8 cellular contexts compared by ENCODE assay signal in genomic region chr20:38094373-38094775, GRCh38.
DNase-seq lines count a peak whose midpoint lies in the region; ATAC-seq, FAIRE-seq and TF ChIP-seq lines count a peak whose summit lies in the region.

No MANE protein-coding gene starts in this region.

- H3K79me2 ChIP-seq in fibroblast of lung (ENCODE audit: control insufficient read depth, insufficient read depth, low read length), result no peaks in the 10 kb centered on the region

- H3K27ac ChIP-seq in fibroblast of lung (ENCODE audit: insufficient read depth, low read length) (peak overlapping the region; percentile 76), skin epidermis (peak overlapping the region in 11 of 21 experiments; percentile 5 to 78 (median 21))

- intact Hi-C loops in CD14-positive monocyte (cut with micrococcal nuclease), result no loop called here

- peak; percentile 82 for DNase-seq in CD14-positive monocyte (ENCODE audit: low spot score)
- peak; percentile 36 for DNase-seq in GM19239 (ENCODE audit: insufficient read length, low spot score)
- peak; percentile 55 to 92 for DNase-seq in SW 1271 (lab: John Stamatoyannopoulos, UW)
- peak; percentile 69 for DNase-seq in fibroblast of lung (ENCODE audit: low read depth in 2 of 2)
- DNase-seq in NCI-H2227 treated with DMSO at 0.1 percent for 48 hours (lab: John Stamatoyannopoulos, UW), result no peak
- DNase-seq in DMS79 treated with DMSO at 0.1 percent for 48 hours (lab: John Stamatoyannopoulos, UW), result no peak

- peaks cover 66% of the 10 kb centered on the region for H3K4me1 Mint-ChIP-seq in CD14-positive monocyte

- H3K4me3 Mint-ChIP-seq in CD14-positive monocyte, result peak overlapping the region in 1 of 2 donors; percentile 85

- H4K20me1 ChIP-seq in fibroblast of lung (ENCODE audit: control insufficient read depth, extremely low read depth, insufficient read depth, low read length), result no peaks in the 10 kb centered on the region

- no peaks in the 10 kb centered on the region for H3K9me3 ChIP-seq in fibroblast of lung (ENCODE audit: control insufficient read depth, insufficient read depth, low read depth, low read length)

- H3K36me3 Mint-ChIP-seq in CD14-positive monocyte, result peaks cover 19 to 23% of the 10 kb centered on the region in 2 donors

- no peak overlapping the region for H3K4me2 ChIP-seq in fibroblast of lung (ENCODE audit: extremely low read depth, insufficient read depth, low read length)

- H3K9me3 Mint-ChIP-seq in CD14-positive monocyte, result peaks cover 0 to 2% (median 0%) of the 10 kb centered on the region in 7 donors

- ATAC-seq in HG03432 (IDR thresholded peaks at IDR 0.05; ENCODE audit: unreplicated experiment), result peak; percentile 63

- FAIRE-seq in GM19239 (lab: Jason Lieb, UNC), result peak; percentile 89

- H3K36me3 ChIP-seq in fibroblast of lung (ENCODE audit: control insufficient read depth, insufficient read depth, low read length), result peaks cover 3% of the 10 kb centered on the region

- TF ChIP-seq CTCF in CD14-positive monocyte (IDR thresholded peaks at IDR 0.05), result no peak
- TF ChIP-seq CTCF in fibroblast of lung (conservative IDR thresholded peaks at IDR 0.05 in 1 of 2, IDR thresholded peaks at IDR 0.05 in 1 of 2; ENCODE audit: low read depth in 1 of 2, low read length in 2 of 2), result no peak

- H3K27ac Mint-ChIP-seq in CD14-positive monocyte, result peak overlapping the region; percentile 98 to 100 (median 99)

- no peak overlapping the region for H3K9ac ChIP-seq in fibroblast of lung (ENCODE audit: insufficient read depth, low read length)

- H3K4me1 ChIP-seq in fibroblast of lung (ENCODE audit: control insufficient read depth, extremely low read depth, insufficient read depth, low read length), result peaks cover 29% of the 10 kb centered on the region

- H3K27me3 ChIP-seq in fibroblast of lung (ENCODE audit: control insufficient read depth, insufficient read depth, low read length), result no peaks in the 10 kb centered on the region

- H3K4me3 ChIP-seq in fibroblast of lung (replicated peaks in 1 of 4; ENCODE audit: control extremely low read depth in 1 of 4, insufficient read depth in 1 of 4, low read depth in 3 of 4, low read length in 4 of 4) (no peak overlapping the region), skin epidermis (no peak overlapping the region)

- H3K27me3 Mint-ChIP-seq in CD14-positive monocyte (ENCODE audit: low read depth in 3 of 3), result peaks cover 0 to under 1% (median 0%) of the 10 kb centered on the region in 3 donors

- H2AFZ ChIP-seq in fibroblast of lung (ENCODE audit: low read length), result no peak overlapping the region

Comparison
In these comparisons a context has a peak if more than half of its experiments do, and no peak if none do; other contexts are left out.
1. DNase-seq: peak in CD14-positive monocyte (single experiment), GM19239 (single experiment), SW 1271 (2 of 2) and fibroblast of lung (2 of 2); none in NCI-H2227 treated with DMSO at 0.1 percent for 48 hours (single experiment) and DMS79 treated with DMSO at 0.1 percent for 48 hours (single experiment).